1 cellular context compared by ENCODE assay signal in the genomic region with DNA sequence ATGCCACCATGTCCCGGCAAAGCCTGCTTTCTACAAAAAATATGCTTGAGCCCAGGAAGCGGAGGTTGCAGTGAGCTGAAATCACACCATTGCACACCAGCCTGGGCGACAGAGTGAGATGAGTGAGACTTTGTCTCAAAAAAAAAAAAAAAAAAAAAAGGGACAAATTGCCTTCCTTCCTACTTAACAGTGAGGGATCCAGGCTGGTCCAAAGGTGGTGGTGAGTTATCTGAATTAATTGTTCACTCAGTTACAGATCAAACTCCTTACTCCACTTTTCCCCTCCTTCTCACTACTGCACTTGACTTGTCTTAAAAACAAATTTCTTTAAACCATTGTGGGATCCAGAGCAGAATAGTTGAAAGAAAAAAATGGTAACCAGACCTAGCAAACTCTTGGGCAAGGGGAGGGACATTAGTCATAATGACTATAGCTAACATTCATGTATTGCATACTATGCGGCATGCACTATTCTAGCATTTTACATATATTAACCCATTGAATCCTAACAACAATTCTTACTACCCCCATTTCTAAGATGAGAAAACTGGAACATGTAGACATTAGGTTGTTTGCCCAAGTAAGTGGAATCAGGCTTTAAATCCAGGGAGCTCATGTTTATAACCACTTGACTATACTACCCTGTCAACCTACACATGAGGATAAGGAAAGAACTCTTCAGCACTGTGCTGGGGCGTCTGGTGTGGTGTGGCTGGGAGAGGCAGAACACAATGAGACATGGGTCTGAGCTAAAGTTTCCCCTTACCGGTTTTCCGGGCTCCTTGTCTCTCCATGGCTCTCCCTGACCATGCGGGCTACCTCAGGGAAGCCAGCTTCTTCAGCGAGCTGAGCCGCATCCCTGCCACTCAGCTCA.
TF ChIP-seq lines count a peak whose summit lies in the region.

No MANE protein-coding gene starts in this region.

TF ChIP-seq in HepG2, 621 proteins besides CTCF, POLR2A, EP300 and RAD21:
- TF ChIP-seq ZNF652 (CRISPR knock-in tag; IDR thresholded peaks at IDR 0.05; ENCODE audit: borderline replicate concordance, low read depth) (peak; percentile 75; the same call in 1 of the 2 replicates), MXD4 (CRISPR knock-in tag; IDR thresholded peaks at IDR 0.05) (0 out of 2 replicates have a peak, but pooled peaks have one; percentile 1), PHF5A (CRISPR knock-in tag; IDR thresholded peaks at IDR 0.05; ENCODE audit: low read depth, unreplicated experiment) (peak; percentile 14), CREB3 (CRISPR knock-in tag; IDR thresholded peaks at IDR 0.05) (0 out of 2 replicates have a peak, but pooled peaks have one; percentile 41), THYN1 (CRISPR knock-in tag; IDR thresholded peaks at IDR 0.05; ENCODE audit: borderline replicate concordance, low read depth) (no peak)
- TF ChIP-seq, protein P1, sequence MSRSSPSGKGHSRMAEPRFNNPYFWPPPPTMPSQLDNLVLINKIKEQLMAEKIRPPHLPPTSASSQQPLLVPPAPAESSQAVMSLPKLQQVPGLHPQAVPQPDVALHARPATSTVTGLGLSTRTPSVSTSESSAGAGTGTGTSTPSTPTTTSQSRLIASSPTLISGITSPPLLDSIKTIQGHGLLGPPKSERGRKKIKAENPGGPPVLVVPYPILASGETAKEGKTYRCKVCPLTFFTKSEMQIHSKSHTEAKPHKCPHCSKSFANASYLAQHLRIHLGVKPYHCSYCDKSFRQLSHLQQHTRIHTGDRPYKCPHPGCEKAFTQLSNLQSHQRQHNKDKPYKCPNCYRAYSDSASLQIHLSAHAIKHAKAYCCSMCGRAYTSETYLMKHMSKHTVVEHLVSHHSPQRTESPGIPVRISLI (CRISPR knock-in tag; IDR thresholded peaks at IDR 0.05; ENCODE audit: borderline replicate concordance) = peak; percentile 67
